Comparison of ENCODE assay signal across 8 cellular contexts in genomic region chr3:88059380-88060160, GRCh38. TPM values are rescaled to one million over a fixed set of nuclear protein-coding genes. Genes with fewer than 3 reads are reported as not detected.
DNase-seq lines count a peak whose midpoint lies in the region; ATAC-seq lines count a peak whose summit lies in the region.

No MANE protein-coding gene starts in this region.

- H3K27me3 Mint-ChIP-seq in activated T-cell treated with anti-CD3 and anti-CD28 coated beads, Interleukin-2, amount 50 U/mL, for 24 hours: no peaks in the 10 kb centered on the region

- peaks cover 45% of the 10 kb centered on the region for H3K36me3 Mint-ChIP-seq in activated T-cell treated with anti-CD3 and anti-CD28 coated beads, Interleukin-2, amount 50 U/mL, for 24 hours (ENCODE audit: low read depth)

- peak overlapping the region; percentile 96 for H3K4me3 Mint-ChIP-seq in activated T-cell treated with anti-CD3 and anti-CD28 coated beads, Interleukin-2, amount 50 U/mL, for 24 hours

- peaks cover 61% of the 10 kb centered on the region for H3K4me1 Mint-ChIP-seq in activated T-cell treated with anti-CD3 and anti-CD28 coated beads, Interleukin-2, amount 50 U/mL, for 24 hours (ENCODE audit: low read depth)

- intact Hi-C loops in Right ventricle myocardium superior (cut with DNase I): loop anchor here (5.0 kb wide), 1 partner anchor 88 kb away; the partner anchor contains the start of gene C3orf38

- DNase-seq in C1 segment of cervical spinal cord (lab: John Stamatoyannopoulos, UW) (peak in 10 of 14 donors; percentile 48 to 82 (median 60)), Right ventricle myocardium superior (peak; percentile 32), pons (ENCODE audit: low spot score) (peak; percentile 44), KG1 (lab: John Stamatoyannopoulos, UW) (no peak), amniotic stem cell (lab: John Stamatoyannopoulos, UW) (no peak)
- no peak for DNase-seq in activated T-cell treated with anti-CD3 and anti-CD28 coated beads, Interleukin-2, amount 50 U/mL, for 24 hours

- H3K27ac Mint-ChIP-seq in activated T-cell treated with anti-CD3 and anti-CD28 coated beads, Interleukin-2, amount 50 U/mL, for 24 hours: peak overlapping the region; percentile 99

- peak; percentile 8 for ATAC-seq in GM18909 (IDR thresholded peaks at IDR 0.05; ENCODE audit: poor library complexity, unreplicated experiment)
- peak; percentile 15 for ATAC-seq in HG03378 (IDR thresholded peaks at IDR 0.05; ENCODE audit: unreplicated experiment)
- ATAC-seq in Right ventricle myocardium superior (ENCODE audit: poor library complexity): peak; percentile 13

- no peaks in the 10 kb centered on the region for H3K9me3 Mint-ChIP-seq in activated T-cell treated with anti-CD3 and anti-CD28 coated beads, Interleukin-2, amount 50 U/mL, for 24 hours

RNA-seq across cellular contexts. Expression of gene ZNF654, which starts 0.5 kb away (rescaled TPM):
- 11.7 TPM for total RNA-seq in Right ventricle myocardium superior

RNA-seq across cellular contexts. Expression of gene CGGBP1, which starts 0.8 kb away (rescaled TPM):
- 40.2 TPM for total RNA-seq in Right ventricle myocardium superior

Comparison
In these comparisons a context has a peak if more than half of its experiments do, and no peak if none do; other contexts are left out.
1. DNase-seq: peak in C1 segment of cervical spinal cord (10 of 14), Right ventricle myocardium superior (single experiment) and pons (single experiment); none in activated T-cell treated with anti-CD3 and anti-CD28 coated beads, Interleukin-2, amount 50 U/mL, for 24 hours (single experiment), KG1 (single experiment) and amniotic stem cell (single experiment).
2. Peak in every context shown above with its lines, with median percentiles within 50 percentile points of each other: ATAC-seq.